26 cellular contexts compared by ENCODE assay signal in genomic region chr20:1414982-1415381, GRCh38.
"Had no signal": no experiment of that assay in that cellular context is flagged by ENCODE, and none has a peak within 500 bp of the region (broad histone marks: within the 10 kb centered on the region; RNA-seq: fewer than 3 reads in every experiment).

No MANE protein-coding gene starts in this region.

- H3K27me3 ChIP-seq: ascending aorta, gastrocnemius medialis, hepatocyte, neural progenitor cell, testis had no signal

- H3K36me3 ChIP-seq: ascending aorta, esophagus muscularis mucosa, gastrocnemius medialis, neural progenitor cell, transverse colon had no signal

- H3K79me2 ChIP-seq: hepatocyte had no signal

- H2AFZ ChIP-seq: hepatocyte, neural progenitor cell had no signal

- H3K4me2 ChIP-seq: hepatocyte, neural progenitor cell had no signal

- H3K9ac ChIP-seq: neural progenitor cell had no signal

- H3K27ac ChIP-seq: ascending aorta, esophagus muscularis mucosa, gastrocnemius medialis, hepatocyte, neural progenitor cell, testis, transverse colon had no signal

- DNase-seq: activated CD4-positive, alpha-beta T cell treated with anti-CD3 and anti-CD28 coated beads for 36 hours; activated CD4-positive, CD25-positive, alpha-beta regulatory T cell; activated CD8-positive, alpha-beta memory T cell treated with anti-CD3 and anti-CD28 coated beads, Interleukin-2, amount 50 U/mL, for 4 hours; activated effector memory CD4-positive, alpha-beta T cell treated with anti-CD3 and anti-CD28 coated beads, Interleukin-2, amount 50 U/mL, for 16 hours; activated naive CD4-positive, alpha-beta T cell treated with anti-CD3 and anti-CD28 coated beads, Interleukin-2, amount 10 ng/mL, durations not matched to agents 7 days and 5 days; activated naive CD8-positive, alpha-beta T cell treated with anti-CD3 and anti-CD28 coated beads, Interleukin-2, amount 10 ng/mL, durations not matched to agents 7 days and 5 days; activated T-cell treated with anti-CD3 and anti-CD28 coated beads, Interleukin-2, amount 50 U/mL, for 1 hour; cortex of kidney; endodermal cell; gastrocnemius medialis; glutamatergic neuron; islet precursor cell; left ventricle myocardium superior; midbrain; naive thymus-derived CD8-positive, alpha-beta T cell; occipital lobe; posterior cingulate gyrus; right cardiac atrium; stimulated activated naive CD4-positive, alpha-beta T cell; T-helper 2 cell; testis; transverse colon had no signal

- H3K9me3 ChIP-seq: ascending aorta, esophagus muscularis mucosa, gastrocnemius medialis, testis, transverse colon had no signal

- H3K4me3 ChIP-seq: ascending aorta, esophagus muscularis mucosa, gastrocnemius medialis, hepatocyte, neural progenitor cell, testis, transverse colon had no signal

- ATAC-seq: activated CD4-positive, alpha-beta T cell treated with anti-CD3 and anti-CD28 coated beads for 36 hours; gastrocnemius medialis; left ventricle myocardium superior; naive thymus-derived CD8-positive, alpha-beta T cell; right cardiac atrium had no signal

- H3K4me1 ChIP-seq: ascending aorta, esophagus muscularis mucosa, gastrocnemius medialis, neural progenitor cell, testis, transverse colon had no signal
